ENCODE assay signal across 22 cellular contexts in genomic region chr15:80679167-80679804, GRCh38. TPM values are rescaled to one million over a fixed set of nuclear protein-coding genes. Genes with fewer than 3 reads are reported as not detected.
A peak's percentile ranks its signal among the peaks of the same experiment; 100 is the strongest.
DNase-seq lines count a peak whose midpoint lies in the region; ATAC-seq, FAIRE-seq and TF ChIP-seq lines count a peak whose summit lies in the region.
"Had no signal": no experiment of that assay in that cellular context is flagged by ENCODE, and none has a peak within 500 bp of the region (broad histone marks: within the 10 kb centered on the region; RNA-seq: fewer than 3 reads in every experiment).

No MANE protein-coding gene starts in this region.

- H2BK15ac ChIP-seq in mesendoderm (replicated peaks; ENCODE audit: low read depth) = no peak overlapping the region

- TF ChIP-seq CTCF in C4-2B (conservative IDR thresholded peaks at IDR 0.05) (no peak), epithelial cell of esophagus (IDR thresholded peaks at IDR 0.05; ENCODE audit: insufficient read depth, low read depth, low read length, missing control alignments) (no peak), RWPE1 (conservative IDR thresholded peaks at IDR 0.05; ENCODE audit: low read depth) (no peak)

- DNase-seq in LoVo (ENCODE audit: low spot score) (peak; percentile 78), epithelial cell of esophagus (ENCODE audit: low read depth) (peak; percentile 97), mesendoderm (peak; percentile 54), H54 (ENCODE audit: insufficient read length, low spot score) (no peak), GM19238 (ENCODE audit: insufficient read length, low spot score) (no peak), RWPE1 (ENCODE audit: low spot score) (no peak)
- DNase-seq: activated CD4-positive, alpha-beta T cell treated with anti-CD3 and anti-CD28 coated beads for 48 hours; activated CD8-positive, alpha-beta memory T cell treated with anti-CD3 and anti-CD28 coated beads, Interleukin-2, amount 10 ng/mL, durations not matched to agents 7 days and 5 days; activated naive CD8-positive, alpha-beta T cell treated with anti-CD3 and anti-CD28 coated beads, Interleukin-2, amount 10 ng/mL, durations not matched to agents 7 days and 5 days; body of pancreas; C1 segment of cervical spinal cord; left ventricle myocardium superior; naive B cell; NCI-H1092 treated with DMSO at 0.1 percent for 48 hours; NCI-H2081; NCI-H446 had no signal

- CTCF ChIA-PET in RWPE1 (lab: Yijun Ruan, JAX) = interaction anchor here (0.6 to 1.2 kb wide), 2 partner anchors 112 to 1694 kb away, joined by 3 read pairs; no protein-coding TSS in a partner anchor

- H2BK5ac ChIP-seq in mesendoderm (ENCODE audit: low read length) = no peak overlapping the region

- no peaks in the 10 kb centered on the region for H3K4me1 ChIP-seq in mesendoderm (ENCODE audit: control insufficient read depth, low read depth, low read length)
- H3K4me1 ChIP-seq: body of pancreas, parathyroid adenoma had no signal

- H3K36me3 ChIP-seq in mesendoderm (ENCODE audit: control insufficient read depth, insufficient read depth, low read length) = no peaks in the 10 kb centered on the region

- no CpG with 5 or more reads among the region's 7 CpGs for WGBS in mesendoderm (ENCODE audit: extremely low coverage, insufficient coverage, low lambda C conversion rate)

- no peak overlapping the region for H3K4me2 ChIP-seq in mesendoderm (ENCODE audit: low read length)
- H3K4me2 ChIP-seq: KMS-11 had no signal

- H3K4me3 ChIP-seq in epithelial cell of esophagus (ENCODE audit: low read length) (no peak overlapping the region), mesendoderm (ENCODE audit: low read length) (no peak overlapping the region)
- H3K4me3 ChIP-seq: body of pancreas had no signal

- H3K56ac ChIP-seq in mesendoderm (ENCODE audit: low read length) = no peak overlapping the region

- FAIRE-seq in H54 (lab: Jason Lieb, UNC) = no peak
- FAIRE-seq: GM12892, TTC549 had no signal

- no peak overlapping the region for H3K9ac ChIP-seq in mesendoderm (ENCODE audit: low read length)
- H3K9ac ChIP-seq: KMS-11, parathyroid adenoma had no signal

- H3K79me1 ChIP-seq in mesendoderm (ENCODE audit: low read length) = no peaks in the 10 kb centered on the region

- no peak overlapping the region for H3K4ac ChIP-seq in mesendoderm (ENCODE audit: low read depth, low read length)

- no peak for ATAC-seq in GM21528 (IDR thresholded peaks at IDR 0.05; ENCODE audit: low FRiP score, unreplicated experiment)
- ATAC-seq: activated CD8-positive, alpha-beta memory T cell treated with anti-CD3 and anti-CD28 coated beads, Interleukin-2, amount 10 ng/mL, durations not matched to agents 7 days and 5 days; body of pancreas; left ventricle myocardium superior had no signal

- H3K27ac ChIP-seq in C4-2B = peak overlapping the region; percentile 68
- no peak overlapping the region for H3K27ac ChIP-seq in mesendoderm (ENCODE audit: low read depth, low read length)
- no peak overlapping the region for H3K27ac ChIP-seq in RWPE1
- H3K27ac ChIP-seq: body of pancreas, KMS-11, parathyroid adenoma had no signal

- no peaks in the 10 kb centered on the region for H3K27me3 ChIP-seq in mesendoderm (ENCODE audit: insufficient read depth, low read length, poor library complexity)
- H3K27me3 ChIP-seq: body of pancreas had no signal

- no peak overlapping the region for H2AK5ac ChIP-seq in mesendoderm (ENCODE audit: low read length)

- H3K79me2 ChIP-seq in mesendoderm (ENCODE audit: control insufficient read depth, insufficient read depth, low read length) = no peaks in the 10 kb centered on the region
- H3K79me2 ChIP-seq: parathyroid adenoma had no signal

- POLR2A ChIA-PET in RWPE1 (lab: Yijun Ruan, JAX; ENCODE audit: low non-redundant PET) = interaction anchor here (0.6 kb wide), 1 partner anchor 14 kb away, joined by 3 read pairs; no protein-coding TSS in a partner anchor

- H4K5ac ChIP-seq in mesendoderm (ENCODE audit: low read length) = no peak overlapping the region

- H2BK120ac ChIP-seq in mesendoderm (ENCODE audit: low read depth, low read length) = no peak overlapping the region

- H3K23ac ChIP-seq in mesendoderm (ENCODE audit: low read length) = no peak overlapping the region

- no peak overlapping the region for H3K18ac ChIP-seq in mesendoderm (ENCODE audit: low read length)

- H4K8ac ChIP-seq in mesendoderm (ENCODE audit: low read depth, low read length) = no peak overlapping the region

- no peak for TF ChIP-seq POLR2A in H54 (IDR thresholded peaks at IDR 0.05; ENCODE audit: low read depth, low read length)

RNA-seq across cellular contexts. Expression of gene ABHD17C, which starts 15.8 kb away (rescaled TPM):
- polyA plus RNA-seq in mesendoderm (2013, experiment 1 of 2) = 13.8 TPM
- polyA plus RNA-seq in mesendoderm (2013, experiment 2 of 2) = 13.9 TPM

Comparison
In these comparisons a context has a peak if more than half of its experiments do, and no peak if none do; other contexts are left out.
1. DNase-seq: peak in LoVo (single experiment), epithelial cell of esophagus (single experiment) and mesendoderm (single experiment); none in H54 (single experiment), GM19238 (single experiment) and RWPE1 (single experiment).